In genomic region chr22:44983878-44984482, GRCh38 we compare ENCODE assay signal across 23 cellular contexts. TPM values are rescaled to one million over a fixed set of nuclear protein-coding genes. Genes with fewer than 3 reads are reported as not detected.
DNase-seq lines count a peak whose midpoint lies in the region; ATAC-seq, FAIRE-seq and TF ChIP-seq lines count a peak whose summit lies in the region.
"Had no signal": no experiment of that assay in that cellular context is flagged by ENCODE, and none has a peak within 500 bp of the region (broad histone marks: within the 10 kb centered on the region; RNA-seq: fewer than 3 reads in every experiment).

No MANE protein-coding gene starts in this region.

- no peaks in the 10 kb centered on the region for H3K36me3 Mint-ChIP-seq in T-helper 1 cell treated with Interleukin-12 subunit alpha and Interleukin-12 subunit beta and Interleukin-4 antibody, amounts not matched to agents 30 μg/mL and 1 μg/mL, for 36 hours (ENCODE audit: low read depth)
- H3K36me3 Mint-ChIP-seq in WTC11 (peaks cover 23% of the 10 kb centered on the region), immature natural killer cell (no peaks in the 10 kb centered on the region)
- H3K36me3 Mint-ChIP-seq: CD8-positive, alpha-beta T cell had no signal

- 96 to 100% (median 98%) methylated on average over 4 of the region's 4 CpGs for WGBS in ovary, 3 donors

- no peak for TF ChIP-seq CTCF in HEK293 (tag by site-specific recombination; IDR thresholded peaks at IDR 0.05)
- TF ChIP-seq CTCF in WTC11 (IDR thresholded peaks at IDR 0.05): no peak
- TF ChIP-seq CTCF in ovary (IDR thresholded peaks at IDR 0.05): no peak

- H3K27ac ChIP-seq in HEK293 (ENCODE audit: extremely low read depth, low read depth, low read length) (no peak overlapping the region), ovary (no peak overlapping the region)
- H3K27ac ChIP-seq: 22Rv1, A549 had no signal

- intact Hi-C loops in ovary (cut with DNase I): no loop called here

- ATAC-seq in WTC11: no peak
- ATAC-seq: A549; CD8-positive, alpha-beta T cell; GM12878 had no signal

- DNase-seq in T-helper 1 cell (no peak), WTC11 (ENCODE audit: low spot score) (no peak), urothelium cell line (ENCODE audit: low spot score) (no peak), immature natural killer cell (no peak), COLO668 (lab: John Stamatoyannopoulos, UW; ENCODE audit: unreplicated experiment) (no peak), ovary (no peak)
- DNase-seq: AML-193; CD8-positive, alpha-beta T cell; COR-L47; DMS 273 treated with DMSO at 0.1 percent for 48 hours; DMS53; DND-41; EL; GOT3; H9; KBM-7 had no signal

- H3K27ac Mint-ChIP-seq in T-helper 1 cell treated with Interleukin-12 subunit alpha and Interleukin-12 subunit beta and Interleukin-4 antibody, amounts not matched to agents 30 μg/mL and 1 μg/mL, for 36 hours: peak overlapping the region; percentile 43
- H3K27ac Mint-ChIP-seq in WTC11: 0 out of 2 replicates have a peak overlapping the region, but pooled peaks have one; percentile 35
- H3K27ac Mint-ChIP-seq in immature natural killer cell: peak overlapping the region in 1 of 6 donors; percentile 35
- H3K27ac Mint-ChIP-seq: CD8-positive, alpha-beta T cell; H9; IgD-negative memory B cell had no signal

- H3K9me3 Mint-ChIP-seq in T-helper 1 cell treated with Interleukin-12 subunit alpha and Interleukin-12 subunit beta and Interleukin-4 antibody, amounts not matched to agents 30 μg/mL and 1 μg/mL, for 36 hours: peaks cover 7% of the 10 kb centered on the region
- H3K9me3 Mint-ChIP-seq in WTC11: peaks cover 12% of the 10 kb centered on the region
- H3K9me3 Mint-ChIP-seq in immature natural killer cell: no peaks in the 10 kb centered on the region

- POLR2A ChIA-PET in HEK293 (lab: Yijun Ruan, JAX): no interaction called here
- POLR2A ChIA-PET in WTC11 (lab: Charles Lee): no interaction called here

- FAIRE-seq in urothelium cell line (lab: Jason Lieb, UNC): peak; percentile 100
- FAIRE-seq: A549, GM12878 had no signal

- no peaks in the 10 kb centered on the region for H3K27me3 ChIP-seq in ovary

- H3K36me3 ChIP-seq in HEK293 (ENCODE audit: control insufficient read depth in 2 of 2, insufficient read depth in 1 of 2, low read length in 2 of 2): no peaks in the 10 kb centered on the region
- H3K36me3 ChIP-seq in ovary: no peaks in the 10 kb centered on the region

- no peak for TF ChIP-seq EP300 in ovary (IDR thresholded peaks at IDR 0.05)

- no peak for TF ChIP-seq POLR2A in ovary (IDR thresholded peaks at IDR 0.05)

- H3K9me3 ChIP-seq in HEK293 (ENCODE audit: control insufficient read depth, insufficient read depth, low read depth, low read length): no peaks in the 10 kb centered on the region
- H3K9me3 ChIP-seq in ovary: no peaks in the 10 kb centered on the region
- H3K9me3 ChIP-seq: A549 had no signal

- H3K4me1 ChIP-seq in HEK293 (ENCODE audit: control insufficient read depth, insufficient read depth, low read length) (no peaks in the 10 kb centered on the region), ovary (ENCODE audit: insufficient read depth) (no peaks in the 10 kb centered on the region)
- H3K4me1 ChIP-seq: A549 had no signal

- no peak overlapping the region for H3K4me3 ChIP-seq in HEK293 (ENCODE audit: low read depth, low read length)
- H3K4me3 ChIP-seq in ovary: no peak overlapping the region
- H3K4me3 ChIP-seq: A549, GM12878 had no signal

- H3K4me1 Mint-ChIP-seq in T-helper 1 cell treated with Interleukin-12 subunit alpha and Interleukin-12 subunit beta and Interleukin-4 antibody, amounts not matched to agents 30 μg/mL and 1 μg/mL, for 36 hours (ENCODE audit: low read depth): no peaks in the 10 kb centered on the region
- H3K4me1 Mint-ChIP-seq in WTC11 (peaks cover 43% of the 10 kb centered on the region), immature natural killer cell (peaks cover 0 to 1% of the 10 kb centered on the region in 2 donors)

- CTCF ChIA-PET in HEK293 (lab: Yijun Ruan, JAX): interaction anchor here (0.6 kb wide), 1 partner anchor 230 kb away, joined by 3 read pairs; no protein-coding TSS in a partner anchor
- CTCF ChIA-PET in WTC11 (lab: Charles Lee): no interaction called here

- H3K4me3 Mint-ChIP-seq in T-helper 1 cell treated with Interleukin-12 subunit alpha and Interleukin-12 subunit beta and Interleukin-4 antibody, amounts not matched to agents 30 μg/mL and 1 μg/mL, for 36 hours: no peak overlapping the region
- H3K4me3 Mint-ChIP-seq in WTC11: no peak overlapping the region
- no peak overlapping the region for H3K4me3 Mint-ChIP-seq in immature natural killer cell
- H3K4me3 Mint-ChIP-seq: CD8-positive, alpha-beta T cell; H9 had no signal

- H3K27me3 Mint-ChIP-seq in T-helper 1 cell treated with Interleukin-12 subunit alpha and Interleukin-12 subunit beta and Interleukin-4 antibody, amounts not matched to agents 30 μg/mL and 1 μg/mL, for 36 hours (ENCODE audit: low read depth): no peaks in the 10 kb centered on the region
- H3K27me3 Mint-ChIP-seq in WTC11 (ENCODE audit: low read depth): no peaks in the 10 kb centered on the region
- H3K27me3 Mint-ChIP-seq in immature natural killer cell (ENCODE audit: low read depth in 3 of 3): peaks cover 1 to 4% (median 2%) of the 10 kb centered on the region in 3 donors

TF ChIP-seq in HEK293, 187 proteins besides CTCF, POLR2A, EP300 and RAD21:
- TF ChIP-seq, protein P1, sequence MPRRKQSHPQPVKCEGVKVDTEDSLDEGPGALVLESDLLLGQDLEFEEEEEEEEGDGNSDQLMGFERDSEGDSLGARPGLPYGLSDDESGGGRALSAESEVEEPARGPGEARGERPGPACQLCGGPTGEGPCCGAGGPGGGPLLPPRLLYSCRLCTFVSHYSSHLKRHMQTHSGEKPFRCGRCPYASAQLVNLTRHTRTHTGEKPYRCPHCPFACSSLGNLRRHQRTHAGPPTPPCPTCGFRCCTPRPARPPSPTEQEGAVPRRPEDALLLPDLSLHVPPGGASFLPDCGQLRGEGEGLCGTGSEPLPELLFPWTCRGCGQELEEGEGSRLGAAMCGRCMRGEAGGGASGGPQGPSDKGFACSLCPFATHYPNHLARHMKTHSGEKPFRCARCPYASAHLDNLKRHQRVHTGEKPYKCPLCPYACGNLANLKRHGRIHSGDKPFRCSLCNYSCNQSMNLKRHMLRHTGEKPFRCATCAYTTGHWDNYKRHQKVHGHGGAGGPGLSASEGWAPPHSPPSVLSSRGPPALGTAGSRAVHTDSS (tag by site-specific recombination; IDR thresholded peaks at IDR 0.05): peak; percentile 92
- TF ChIP-seq ZNF658 (tag by site-specific recombination; IDR thresholded peaks at IDR 0.05): no peak
- no peak for TF ChIP-seq ZNF549 (tag by site-specific recombination; IDR thresholded peaks at IDR 0.05)
- no peak for TF ChIP-seq ZNF629 (tag by site-specific recombination; IDR thresholded peaks at IDR 0.05)

TF ChIP-seq in WTC11, 78 proteins besides CTCF, POLR2A, EP300 and RAD21 (continues in another document):
- TF ChIP-seq ARID4B (CRISPR knock-in tag; IDR thresholded peaks at IDR 0.05; ENCODE audit: borderline replicate concordance) (no peak), ATF3 (CRISPR knock-in tag; conservative IDR thresholded peaks at IDR 0.05) (no peak)
- TF ChIP-seq, protein P2, sequence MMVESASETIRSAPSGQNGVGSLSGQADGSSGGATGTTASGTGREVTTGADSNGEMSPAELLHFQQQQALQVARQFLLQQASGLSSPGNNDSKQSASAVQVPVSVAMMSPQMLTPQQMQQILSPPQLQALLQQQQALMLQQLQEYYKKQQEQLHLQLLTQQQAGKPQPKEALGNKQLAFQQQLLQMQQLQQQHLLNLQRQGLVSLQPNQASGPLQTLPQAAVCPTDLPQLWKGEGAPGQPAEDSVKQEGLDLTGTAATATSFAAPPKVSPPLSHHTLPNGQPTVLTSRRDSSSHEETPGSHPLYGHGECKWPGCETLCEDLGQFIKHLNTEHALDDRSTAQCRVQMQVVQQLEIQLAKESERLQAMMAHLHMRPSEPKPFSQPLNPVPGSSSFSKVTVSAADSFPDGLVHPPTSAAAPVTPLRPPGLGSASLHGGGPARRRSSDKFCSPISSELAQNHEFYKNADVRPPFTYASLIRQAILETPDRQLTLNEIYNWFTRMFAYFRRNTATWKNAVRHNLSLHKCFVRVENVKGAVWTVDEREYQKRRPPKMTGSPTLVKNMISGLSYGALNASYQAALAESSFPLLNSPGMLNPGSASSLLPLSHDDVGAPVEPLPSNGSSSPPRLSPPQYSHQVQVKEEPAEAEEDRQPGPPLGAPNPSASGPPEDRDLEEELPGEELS (CRISPR knock-in tag; IDR thresholded peaks at IDR 0.05): no peak

RNA-seq across cellular contexts. Expression of gene PHF21B, which starts 25.8 kb away (rescaled TPM):
- total RNA-seq in WTC11 (2021): 90.6 to 107 TPM (median 92.5 TPM) in 3 replicates
- polyA plus RNA-seq in immature natural killer cell: not detected
- 10 to 100 TPM in 1 of 7 donors, 1 to 10 TPM in 6; 1.0 to 10.7 (median 7.3) TPM for total RNA-seq in ovary
- polyA plus RNA-seq in ovary: 1 to 10 TPM in 1 of 2 donors, under 1 TPM in 1; 0.95 to 2.4 TPM
- total RNA-seq: CD8-positive, alpha-beta T cell; GM12878; HT-29 had no signal
- polyA plus RNA-seq: IgD-negative memory B cell had no signal
